In the genomic region with DNA sequence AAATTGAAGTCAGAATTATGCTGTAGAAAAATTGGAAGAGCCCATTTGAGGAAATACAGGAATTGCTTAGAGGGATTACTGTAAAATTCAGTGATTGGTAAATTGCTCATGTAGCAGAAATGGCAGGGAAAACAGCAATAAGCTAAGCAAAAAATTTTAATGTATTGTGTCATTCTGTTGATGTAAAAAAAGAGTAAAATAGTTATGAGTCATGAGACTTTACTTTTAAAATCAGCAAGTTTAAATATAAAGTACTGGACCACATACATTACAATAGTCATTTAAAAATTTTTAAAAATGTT, we compare ENCODE assay signal across 1 cellular context.
TF ChIP-seq lines count a peak whose summit lies in the region.

No MANE protein-coding gene starts in this region.

TF ChIP-seq in IMR-90, 13 proteins besides CTCF, POLR2A, EP300 and RAD21 (continued from another document):
- peak; percentile 40; the same call in 1 of the 2 replicates for TF ChIP-seq CEBPB (IDR thresholded peaks at IDR 0.05; ENCODE audit: low read depth, low read length)
- no peak for TF ChIP-seq SMC3 (IDR thresholded peaks at IDR 0.05; ENCODE audit: low read depth, low read length)
